In the genomic region with DNA sequence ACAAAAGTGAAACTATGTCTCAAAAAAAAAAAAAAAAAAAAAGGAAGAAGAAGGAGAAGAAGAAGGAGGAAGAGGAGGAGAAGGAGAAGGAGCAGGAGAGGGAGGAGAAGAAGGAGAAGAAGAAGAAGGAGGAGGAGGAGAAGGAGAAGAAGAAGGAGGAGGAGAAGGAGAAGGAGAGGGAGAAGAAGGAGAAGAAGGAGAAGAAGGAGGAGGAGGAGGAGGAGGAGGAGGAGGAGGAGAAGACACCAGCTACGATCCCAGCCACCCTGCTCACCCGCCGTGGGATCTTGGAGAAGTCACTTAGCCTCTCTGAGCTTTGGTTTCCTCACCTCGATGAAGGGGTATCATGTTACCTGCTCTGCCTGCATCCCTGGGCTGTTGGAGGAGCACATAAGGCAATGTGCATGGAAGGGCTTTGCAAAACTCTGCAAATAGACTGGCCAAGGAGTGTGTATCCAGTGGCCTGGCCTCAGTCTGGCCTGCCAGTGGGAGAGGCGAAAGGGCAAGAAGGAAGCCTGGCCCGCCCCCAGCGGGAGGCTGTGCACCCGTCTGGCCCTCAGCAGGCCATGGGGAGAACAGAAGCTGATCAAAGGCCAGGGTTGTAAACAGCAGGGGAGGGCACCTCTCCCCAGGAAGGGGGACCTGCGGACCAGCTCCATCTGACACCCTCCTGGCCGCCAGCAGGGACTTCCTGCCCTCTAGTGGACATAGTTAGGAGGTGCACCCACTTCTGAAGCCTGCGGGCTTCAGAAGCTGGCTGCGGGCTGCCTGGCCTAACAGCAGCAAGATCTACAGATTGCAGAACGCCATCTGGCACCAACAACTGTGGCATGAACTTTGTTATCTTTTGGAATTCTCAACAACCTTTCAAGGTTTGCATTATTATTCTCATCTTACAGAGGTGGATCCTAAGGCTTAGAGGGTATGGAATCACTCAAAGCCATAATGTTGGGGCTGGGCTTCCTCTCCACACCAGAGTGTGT, we compare ENCODE assay signal across 8 cellular contexts. TPM values are rescaled to one million over a fixed set of nuclear protein-coding genes. Genes with fewer than 3 reads are reported as not detected.
DNase-seq lines count a peak whose midpoint lies in the region; ATAC-seq lines count a peak whose summit lies in the region.

No MANE protein-coding gene starts in this region.

- H3K27me3 ChIP-seq in mesenchymal stem cell (ENCODE audit: control insufficient read depth in 1 of 2, insufficient read depth in 1 of 2, low read length in 2 of 2): peaks cover 62 to 87% of the 10 kb centered on the region in 2 experiments

- no peak overlapping the region for H2BK15ac ChIP-seq in mesenchymal stem cell (ENCODE audit: low read depth, poor library complexity, severe bottlenecking)

- H2BK120ac ChIP-seq in mesenchymal stem cell (ENCODE audit: low read depth, low read length): no peak overlapping the region

- no peak overlapping the region for H3K4me2 ChIP-seq in mesenchymal stem cell (ENCODE audit: low read length, poor library complexity, severe bottlenecking)

- H4K91ac ChIP-seq in mesenchymal stem cell (ENCODE audit: low read length): no peak overlapping the region

- no peak overlapping the region for H2BK5ac ChIP-seq in mesenchymal stem cell (ENCODE audit: low read depth, low read length, poor library complexity, severe bottlenecking)

- no peak overlapping the region for H3K18ac ChIP-seq in mesenchymal stem cell (ENCODE audit: low read depth in 1 of 2, low read length in 2 of 2)

- H3K36me3 ChIP-seq in mesenchymal stem cell (ENCODE audit: control insufficient read depth in 1 of 2, insufficient read depth in 2 of 2, low read depth in 1 of 2, low read length in 2 of 2): no peaks in the 10 kb centered on the region

- H2BK12ac ChIP-seq in mesenchymal stem cell (ENCODE audit: low read length in 2 of 2): no peak overlapping the region

- H3K79me1 ChIP-seq in mesenchymal stem cell (replicated peaks; ENCODE audit: low read length, poor library complexity, severe bottlenecking): no peaks in the 10 kb centered on the region

- ATAC-seq in HG02884 (IDR thresholded peaks at IDR 0.05; ENCODE audit: unreplicated experiment): no peak

- DNase-seq in EL: peak; percentile 66
- peak; percentile 81 for DNase-seq in HPDE6-E6E7 (ENCODE audit: extremely low spot score)
- DNase-seq in NCI-H774 (lab: John Stamatoyannopoulos, UW): peak; percentile 79
- DNase-seq in activated CD4-positive, alpha-beta T cell treated with anti-CD3 and anti-CD28 coated beads, Interleukin-2, amount 50 U/mL, for 48 hours: peak; percentile 60 to 66
- peak; percentile 57 for DNase-seq in effector CD4-positive, alpha-beta T cell
- peak; percentile 70 for DNase-seq in mesenchymal stem cell
- peak; percentile 36 to 39 for DNase-seq in stimulated activated CD8-positive, alpha-beta memory T cell treated with anti-CD3 and anti-CD28 coated beads, Interleukin-2, amount 100 ng/mL, for 1 hour (ENCODE audit: low read depth in 2 of 2)

- no peak overlapping the region for H3K23ac ChIP-seq in mesenchymal stem cell (ENCODE audit: low read length in 2 of 2)

- H4K8ac ChIP-seq in mesenchymal stem cell (ENCODE audit: low read length): no peak overlapping the region

- H3K4me1 ChIP-seq in mesenchymal stem cell (ENCODE audit: control insufficient read depth, insufficient read depth, low read depth, low read length): no peaks in the 10 kb centered on the region

- H2AFZ ChIP-seq in mesenchymal stem cell (ENCODE audit: low read depth, low read length): no peak overlapping the region

- 17% methylated on average over 12 of the region's 13 CpGs for WGBS in mesenchymal stem cell

- no peak overlapping the region for H3K4me3 ChIP-seq in mesenchymal stem cell (ENCODE audit: insufficient read depth in 1 of 2, low read depth in 1 of 2, low read length in 2 of 2)

- H3K9me3 ChIP-seq in mesenchymal stem cell (ENCODE audit: control insufficient read depth, low read length): no peaks in the 10 kb centered on the region

- no peak overlapping the region for H3K27ac ChIP-seq in mesenchymal stem cell (ENCODE audit: low read length, poor library complexity, severe bottlenecking)

- H3K14ac ChIP-seq in mesenchymal stem cell (ENCODE audit: low read length in 2 of 2): no peak overlapping the region

- no peak overlapping the region for H3K9ac ChIP-seq in mesenchymal stem cell (ENCODE audit: low read length)

- H3K4ac ChIP-seq in mesenchymal stem cell (ENCODE audit: low read depth in 1 of 2, low read length in 2 of 2): no peak overlapping the region

- H2AK5ac ChIP-seq in mesenchymal stem cell (ENCODE audit: low read length, severe bottlenecking): no peak overlapping the region

RNA-seq across cellular contexts. Expression of a gene that starts 19.2 kb away (rescaled TPM):
- polyA plus RNA-seq in mesenchymal stem cell (2013, experiment 1 of 2): 7.4 TPM
- polyA plus RNA-seq in mesenchymal stem cell (2013, experiment 2 of 2): 7.5 TPM

RNA-seq across cellular contexts. Expression of a gene that starts 29.4 kb away (rescaled TPM):
- polyA plus RNA-seq in mesenchymal stem cell (2013, experiment 1 of 2): not detected
- not detected for polyA plus RNA-seq in mesenchymal stem cell (2013, experiment 2 of 2)
